15 cellular contexts compared by ENCODE assay signal in genomic region chr12:88897723-88898122, GRCh38.
DNase-seq lines count a peak whose midpoint lies in the region; ATAC-seq, FAIRE-seq and TF ChIP-seq lines count a peak whose summit lies in the region.
"Had no signal": no experiment of that assay in that cellular context is flagged by ENCODE, and none has a peak within 500 bp of the region (broad histone marks: within the 10 kb centered on the region; RNA-seq: fewer than 3 reads in every experiment).

No MANE protein-coding gene starts in this region.

- no peak overlapping the region for H3K4me3 ChIP-seq in BLaER1 treated with 17β-estradiol and CSF1 and Interleukin-3, amounts not matched to agents 10 nM and 100 nM
- H3K4me3 ChIP-seq in epithelial cell of esophagus (ENCODE audit: low read length), result no peak overlapping the region
- H3K4me3 ChIP-seq in mesodermal cell (ENCODE audit: extremely low read depth, insufficient read depth, low read length, poor library complexity, severe bottlenecking), result no peak overlapping the region

- FAIRE-seq in GM19239 (lab: Jason Lieb, UNC), result no peak

- no peaks in the 10 kb centered on the region for H3K9me3 ChIP-seq in BLaER1 treated with 17β-estradiol and CSF1 and Interleukin-3, amounts not matched to agents 10 nM and 100 nM (replicated peaks in 1 of 11)
- H3K9me3 ChIP-seq in mesodermal cell (ENCODE audit: control insufficient read depth, low read length), result no peaks in the 10 kb centered on the region

- H3K9ac ChIP-seq in BLaER1 treated with 17β-estradiol and CSF1 and Interleukin-3, amounts not matched to agents 10 nM and 100 nM, result no peak overlapping the region

- H3K4me2 ChIP-seq in BLaER1 treated with 17β-estradiol and CSF1 and Interleukin-3, amounts not matched to agents 10 nM and 100 nM, result peak overlapping the region in 6 of 11 experiments; percentile 12 to 48 (median 26); a peak in 5 of 22 replicates

- no peak for ATAC-seq in HG02885 (IDR thresholded peaks at IDR 0.05; ENCODE audit: poor library complexity, unreplicated experiment)
- ATAC-seq: activated CD4-positive, alpha-beta T cell treated with anti-CD3 and anti-CD28 coated beads for 36 hours had no signal

- peak overlapping the region in 2 of 11 experiments; percentile 2 to 4; a peak in 1 of 22 replicates for H3K27ac ChIP-seq in BLaER1 treated with 17β-estradiol and CSF1 and Interleukin-3, amounts not matched to agents 10 nM and 100 nM
- peak overlapping the region; percentile 77 for H3K27ac ChIP-seq in mesodermal cell (ENCODE audit: low read depth, low read length, severe bottlenecking)

- no peaks in the 10 kb centered on the region for H3K27me3 ChIP-seq in BLaER1 treated with 17β-estradiol and CSF1 and Interleukin-3, amounts not matched to agents 10 nM and 100 nM

- TF ChIP-seq CTCF in epithelial cell of esophagus (IDR thresholded peaks at IDR 0.05; ENCODE audit: insufficient read depth, low read depth, low read length, missing control alignments), result no peak

- H4K20me1 ChIP-seq in BLaER1 treated with 17β-estradiol and CSF1 and Interleukin-3, amounts not matched to agents 10 nM and 100 nM, result no peaks in the 10 kb centered on the region

- no peaks in the 10 kb centered on the region for H3K36me3 ChIP-seq in BLaER1 treated with 17β-estradiol and CSF1 and Interleukin-3, amounts not matched to agents 10 nM and 100 nM
- no peaks in the 10 kb centered on the region for H3K36me3 ChIP-seq in mesodermal cell (ENCODE audit: control insufficient read depth, insufficient read depth, low read length)

- DNase-seq in LHCN-M2 (ENCODE audit: low read depth) (peak; percentile 56), epithelial cell of esophagus (ENCODE audit: low read depth) (peak; percentile 27), iPS-NIHi7 (ENCODE audit: extremely low spot score) (no peak), GM19239 (ENCODE audit: insufficient read length, low spot score) (no peak)
- no peak for DNase-seq in activated CD4-positive, alpha-beta T cell treated with anti-CD3 and anti-CD28 coated beads, Interleukin-2, amount 50 U/mL, for 4 hours
- DNase-seq: activated CD4-positive, alpha-beta T cell treated with anti-CD3 and anti-CD28 coated beads for 36 hours; activated T-cell treated with anti-CD3 and anti-CD28 coated beads for 4 hours; AML-193; erythroblast; mammary epithelial cell; SHP77 treated with DMSO at 0.1 percent for 48 hours; stimulated activated CD4-positive, alpha-beta T cell treated with anti-CD3 and anti-CD28 coated beads, Interleukin-4, amount 100 ng/mL, for 4 hours had no signal

- H3K4me1 ChIP-seq in BLaER1 treated with 17β-estradiol and CSF1 and Interleukin-3, amounts not matched to agents 10 nM and 100 nM, result peaks cover 14 to 64% (median 32%) of the 10 kb centered on the region in 10 experiments; a peak in 19 of 20 replicates
- peaks cover 9% of the 10 kb centered on the region for H3K4me1 ChIP-seq in mesodermal cell (ENCODE audit: control insufficient read depth, insufficient read depth, low read length, poor library complexity, severe bottlenecking)

- WGBS in mesodermal cell (ENCODE audit: insufficient coverage in 2 of 2), 2 experiments, result 60% methylated on average over 1 of the region's 1 CpG; no CpG with 5 or more reads in 1 of the 2 experiments

Comparison
In these comparisons a context has a peak if more than half of its experiments do, and no peak if none do; other contexts are left out.
1. DNase-seq: peak in LHCN-M2 (single experiment) and epithelial cell of esophagus (single experiment); none in iPS-NIHi7 (single experiment), GM19239 (single experiment) and activated CD4-positive, alpha-beta T cell treated with anti-CD3 and anti-CD28 coated beads, Interleukin-2, amount 50 U/mL, for 4 hours (0 of 2).